ENCODE assay signal across 17 cellular contexts in the genomic region with DNA sequence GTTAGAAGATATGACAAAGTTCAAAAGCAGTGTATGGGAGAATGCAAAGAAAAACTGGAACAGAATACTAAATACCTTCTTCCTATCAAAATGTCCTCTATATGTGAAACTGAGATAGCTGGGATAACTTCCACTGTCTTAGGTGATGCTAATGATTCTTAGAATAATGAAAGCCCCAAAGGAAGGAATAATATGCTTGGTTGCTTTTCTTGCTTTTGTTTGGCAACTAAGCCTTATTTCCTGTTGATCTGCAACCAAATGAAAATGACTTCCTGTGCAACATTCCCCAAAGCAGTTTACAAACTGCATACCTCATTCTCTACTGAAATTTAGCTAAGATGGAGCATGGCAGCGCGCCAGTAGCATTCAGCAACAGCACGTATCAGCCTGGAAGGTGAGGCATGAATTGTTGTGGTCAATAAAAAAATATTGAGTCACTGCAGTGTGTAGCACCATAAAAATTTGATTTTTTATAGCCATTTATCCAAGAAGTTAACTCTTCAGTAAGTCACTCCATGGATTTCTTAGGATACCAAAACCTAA. TPM values are rescaled to one million over a fixed set of nuclear protein-coding genes. Genes with fewer than 3 reads are reported as not detected.
DNase-seq lines count a peak whose midpoint lies in the region; ATAC-seq and TF ChIP-seq lines count a peak whose summit lies in the region.
"Had no signal": no experiment of that assay in that cellular context is flagged by ENCODE, and none has a peak within 500 bp of the region (broad histone marks: within the 10 kb centered on the region; RNA-seq: fewer than 3 reads in every experiment).

No MANE protein-coding gene starts in this region.

- DNase-seq in AG09309 (ENCODE audit: low read depth) = peak; percentile 17
- peak; percentile 60 for DNase-seq in H4 (ENCODE audit: low spot score)
- peak; percentile 34 for DNase-seq in adipocyte (ENCODE audit: low read depth)
- peak; percentile 33 for DNase-seq in left ventricle myocardium inferior
- DNase-seq in NCI-H526 (lab: John Stamatoyannopoulos, UW) = no peak
- DNase-seq: activated CD4-positive, alpha-beta T cell treated with anti-CD3 and anti-CD28 coated beads, Interleukin-2, amount 10 ng/mL, durations not matched to agents 24 days and 14 days; activated naive CD8-positive, alpha-beta T cell treated with anti-CD3 and anti-CD28 coated beads, Interleukin-2, amount 50 U/mL, for 24 hours; activated T-cell treated with anti-CD3 and anti-CD28 coated beads, Interleukin-2, amount 50 U/mL, for 48 hours; cortex of kidney; DMS79; NCI-H1417 treated with DMSO at 0.1 percent for 48 hours; NCI-H510A; T-helper 2 cell had no signal

- intact Hi-C loops in left ventricle myocardium inferior (cut with micrococcal nuclease) = no loop called here

- H3K27ac ChIP-seq in left ventricle myocardium inferior (replicated peaks) = peak overlapping the region; percentile 59

- H3K36me3 ChIP-seq in adipocyte (ENCODE audit: control insufficient read depth, insufficient read depth, low read length, severe bottlenecking) (no peaks in the 10 kb centered on the region), left ventricle myocardium inferior (no peaks in the 10 kb centered on the region)

- H3K4me3 ChIP-seq in AG09309 (ENCODE audit: control insufficient read depth, low read depth, low read length) = no peak overlapping the region
- H3K4me3 ChIP-seq in adipocyte (ENCODE audit: low read length) = no peak overlapping the region
- no peak overlapping the region for H3K4me3 ChIP-seq in left ventricle myocardium inferior

- no peak for ATAC-seq in HG02981 (IDR thresholded peaks at IDR 0.05; ENCODE audit: unreplicated experiment)
- no peak for ATAC-seq in HG02884 (IDR thresholded peaks at IDR 0.05; ENCODE audit: unreplicated experiment)
- no peak for ATAC-seq in HG02973 (IDR thresholded peaks at IDR 0.05; ENCODE audit: unreplicated experiment)
- ATAC-seq: activated naive CD8-positive, alpha-beta T cell treated with anti-CD3 and anti-CD28 coated beads, Interleukin-2, amount 50 U/mL, for 24 hours had no signal

- H3K9ac ChIP-seq in adipocyte (ENCODE audit: low read length) = no peak overlapping the region

- H3K4me1 ChIP-seq in adipocyte (ENCODE audit: control insufficient read depth, insufficient read depth, low read length) (no peaks in the 10 kb centered on the region), left ventricle myocardium inferior (peaks cover 19% of the 10 kb centered on the region)

- H3K9me3 ChIP-seq in adipocyte (ENCODE audit: control insufficient read depth, low read length) (no peaks in the 10 kb centered on the region), left ventricle myocardium inferior (replicated peaks) (no peaks in the 10 kb centered on the region)

- H3K27me3 ChIP-seq in adipocyte (replicated peaks; ENCODE audit: control insufficient read depth, insufficient read depth, low read length) = no peaks in the 10 kb centered on the region
- H3K27me3 ChIP-seq in left ventricle myocardium inferior (ENCODE audit: low read depth) = no peaks in the 10 kb centered on the region

- no peak for TF ChIP-seq CTCF in AG09309 (IDR thresholded peaks at IDR 0.05; ENCODE audit: control insufficient read depth, insufficient read depth, low read depth, low read length, missing control alignments)
- no peak for TF ChIP-seq CTCF in left ventricle myocardium inferior (IDR thresholded peaks at IDR 0.05; ENCODE audit: borderline replicate concordance)

RNA-seq across cellular contexts. Expression of gene NDNF, which starts 18.7 kb away (rescaled TPM):
- total RNA-seq in H4 (2014; rRNA removed; shearing (Covaris generic)) = 2.4 and 2.7 TPM in 2 replicates
- total RNA-seq in left ventricle myocardium inferior = 6.8 TPM
- total RNA-seq: RPMI7951 had no signal

Comparison
In these comparisons a context has a peak if more than half of its experiments do, and no peak if none do; other contexts are left out.
1. DNase-seq: peak in AG09309 (single experiment), H4 (single experiment), adipocyte (single experiment) and left ventricle myocardium inferior (single experiment); none in NCI-H526 (0 of 2).